15 cellular contexts compared by ENCODE assay signal in genomic region chr2:11771971-11772615, GRCh38.
"Had no signal": no experiment of that assay in that cellular context is flagged by ENCODE, and none has a peak within 500 bp of the region (broad histone marks: within the 10 kb centered on the region; RNA-seq: fewer than 3 reads in every experiment).

No MANE protein-coding gene starts in this region.

- H3K4me3 ChIP-seq: heart left ventricle, smooth muscle cell, tibial nerve had no signal

- H3K27me3 Mint-ChIP-seq: activated CD4-positive, alpha-beta memory T cell treated with anti-CD3 and anti-CD28 coated beads for 36 hours; stimulated activated memory B cell treated with anti-CD40 and anti-IgM and Interleukin-4, amounts not matched to agents 10 μg/mL and 1 μg/mL and 100 μg/mL, for 72 hours had no signal

- DNase-seq: activated CD4-positive, alpha-beta memory T cell treated with anti-CD3 and anti-CD28 coated beads for 36 hours; activated naive CD4-positive, alpha-beta T cell treated with anti-CD3 and anti-CD28 coated beads, Interleukin-2, amount 50 U/mL, for 16 hours; brain microvascular endothelial cell; mesendoderm; posterior cingulate gyrus; right cardiac atrium; T-helper 1 cell had no signal

- H3K4me3 Mint-ChIP-seq: activated CD4-positive, alpha-beta memory T cell treated with anti-CD3 and anti-CD28 coated beads for 36 hours; stimulated activated memory B cell treated with anti-CD40 and anti-IgM and Interleukin-4, amounts not matched to agents 10 μg/mL and 1 μg/mL and 100 μg/mL, for 72 hours had no signal

- H3K27ac ChIP-seq: brain microvascular endothelial cell, heart left ventricle, neutrophil, tibial nerve, VCaP had no signal

- H3K36me3 ChIP-seq: neutrophil had no signal

- H3K9me3 ChIP-seq: heart left ventricle, neutrophil, tibial nerve had no signal

- H3K27ac Mint-ChIP-seq: stimulated activated memory B cell treated with anti-CD40 and anti-IgM and Interleukin-4, amounts not matched to agents 10 μg/mL and 1 μg/mL and 100 μg/mL, for 72 hours had no signal

- H3K9me3 Mint-ChIP-seq: activated CD4-positive, alpha-beta memory T cell treated with anti-CD3 and anti-CD28 coated beads for 36 hours; stimulated activated memory B cell treated with anti-CD40 and anti-IgM and Interleukin-4, amounts not matched to agents 10 μg/mL and 1 μg/mL and 100 μg/mL, for 72 hours had no signal

- ATAC-seq: esophagus mucosa; heart left ventricle; right cardiac atrium; stimulated activated memory B cell treated with anti-CD40 and anti-IgM and Interleukin-4, amounts not matched to agents 10 μg/mL and 1 μg/mL and 100 μg/mL, for 72 hours had no signal

- FAIRE-seq: endometrium had no signal

- H3K27me3 ChIP-seq: brain microvascular endothelial cell, heart left ventricle, neutrophil, tibial nerve had no signal
